In the genomic region with DNA sequence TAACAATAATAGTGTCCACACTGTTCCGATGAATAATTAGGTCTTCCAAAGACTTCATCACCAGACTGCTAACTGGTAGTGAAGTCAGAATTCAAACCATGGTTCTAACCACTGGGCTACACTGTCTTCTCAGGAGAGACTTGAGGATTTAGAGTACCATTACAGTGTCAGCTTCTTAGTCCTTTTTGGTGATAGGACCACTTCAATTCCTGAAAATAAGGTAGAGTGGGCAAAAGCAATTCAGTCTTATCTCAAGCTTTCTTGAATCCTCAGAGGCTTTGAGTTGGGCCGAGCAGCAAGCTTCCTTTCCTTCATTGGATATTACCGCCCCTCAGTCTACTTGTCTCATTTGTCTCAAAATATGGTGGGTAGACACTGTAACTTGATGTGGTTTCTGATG, we compare ENCODE assay signal across 21 cellular contexts.
A peak's percentile ranks its signal among the peaks of the same experiment; 100 is the strongest.
DNase-seq lines count a peak whose midpoint lies in the region; ATAC-seq and TF ChIP-seq lines count a peak whose summit lies in the region.
"Had no signal": no experiment of that assay in that cellular context is flagged by ENCODE, and none has a peak within 500 bp of the region (broad histone marks: within the 10 kb centered on the region; RNA-seq: fewer than 3 reads in every experiment).

No MANE protein-coding gene starts in this region.

- H3K9ac ChIP-seq in IMR-90 (ENCODE audit: low read depth, low read length), result no peak overlapping the region

- H3K4me1 ChIP-seq in IMR-90 (ENCODE audit: control insufficient read depth, insufficient read depth, low read length), result peaks cover 13% of the 10 kb centered on the region
- H3K4me1 ChIP-seq in esophagus squamous epithelium, result peaks cover 6 to 83% (median 25%) of the 10 kb centered on the region in 3 donors
- H3K4me1 ChIP-seq in OCI-LY7 (ENCODE audit: insufficient read depth, low read length, poor library complexity, severe bottlenecking), result peaks cover 33% of the 10 kb centered on the region
- H3K4me1 ChIP-seq: breast epithelium had no signal

- H3K4me3 ChIP-seq in IMR-90 (ENCODE audit: insufficient read depth, low read depth, low read length) (no peak overlapping the region), esophagus squamous epithelium (no peak overlapping the region), OCI-LY7 (ENCODE audit: low read depth, low read length, poor library complexity, severe bottlenecking) (no peak overlapping the region)
- H3K4me3 ChIP-seq: breast epithelium, GM23338, transverse colon had no signal

- DNase-seq in activated T-cell treated with anti-CD3 and anti-CD28 coated beads, Interleukin-2, amount 50 U/mL, for 72 hours, result no peak
- no peak for DNase-seq in activated T-cell treated with anti-CD3 and anti-CD28 coated beads, Interleukin-2, amount 50 U/mL, for 24 hours
- DNase-seq in IMR-90, result no peak
- DNase-seq in esophagus squamous epithelium (lab: John Stamatoyannopoulos, UW), result no peak
- DNase-seq in stimulated activated naive CD8-positive, alpha-beta T cell treated with anti-CD3 and anti-CD28 coated beads, Interleukin-15, amount 100 ng/mL, for 72 hours, result no peak
- DNase-seq in posterior cingulate gyrus, result no peak
- no peak for DNase-seq in OCI-LY7 (ENCODE audit: low spot score)
- DNase-seq: activated effector memory CD4-positive, alpha-beta T cell treated with Interleukin-2 at 50 U/mL for 16 hours; DND-41; HFFc6; NCI-H774; stimulated activated CD4-positive, alpha-beta T cell treated with anti-CD3 and anti-CD28 coated beads, Interleukin-4, amount 100 ng/mL, for 1 hour; stimulated activated naive CD4-positive, alpha-beta T cell; T1000; transverse colon had no signal

- POLR2A ChIA-PET in IMR-90 (lab: Charles Lee; ENCODE audit: unreplicated experiment), result no interaction called here
- POLR2A ChIA-PET in OCI-LY7 (lab: Charles Lee), result interaction anchor here (3.8 to 6.7 kb wide), 2 partner anchors 8 to 13 kb away, joined by 23 to 49 read pairs; no protein-coding TSS in a partner anchor

- dilution Hi-C loops in IMR-90 (cut with HindIII; ENCODE audit: low sequenced_read_pairs, unreplicated experiment), result no loop called here

- no peak overlapping the region for H2BK120ac ChIP-seq in IMR-90 (ENCODE audit: low read depth, low read length)

- peaks cover 9% of the 10 kb centered on the region for H3K9me1 ChIP-seq in IMR-90 (ENCODE audit: insufficient read depth, low read length)

- TF ChIP-seq POLR2A in IMR-90 (IDR thresholded peaks at IDR 0.05; ENCODE audit: low read depth, low read length), result no peak
- TF ChIP-seq POLR2A in esophagus squamous epithelium (IDR thresholded peaks at IDR 0.05), result no peak

- H3K36me3 ChIP-seq in IMR-90 (ENCODE audit: control insufficient read depth, insufficient read depth, low read length) (no peaks in the 10 kb centered on the region), esophagus squamous epithelium (peaks cover 0 to 77% (median 0%) of the 10 kb centered on the region in 3 donors), OCI-LY7 (ENCODE audit: insufficient read depth, low read length) (no peaks in the 10 kb centered on the region)
- H3K36me3 ChIP-seq: breast epithelium, transverse colon had no signal

- CTCF ChIA-PET in IMR-90 (lab: Yijun Ruan, JAX), result no interaction called here
- CTCF ChIA-PET in OCI-LY7 (lab: Charles Lee; ENCODE audit: unreplicated experiment), result no interaction called here

- no peak overlapping the region for H4K8ac ChIP-seq in IMR-90 (ENCODE audit: low read depth in 2 of 2, low read length in 2 of 2)

- no peak overlapping the region for H4K5ac ChIP-seq in IMR-90 (ENCODE audit: low read depth, low read length)

- H3K9me2 ChIP-seq in OCI-LY7 (ENCODE audit: insufficient read depth, low read length), result no peaks in the 10 kb centered on the region

- H4K91ac ChIP-seq in IMR-90 (ENCODE audit: insufficient read depth, low read depth, low read length), result no peak overlapping the region

- H3K4me3 Mint-ChIP-seq in activated T-cell treated with anti-CD3 and anti-CD28 coated beads, Interleukin-2, amount 50 U/mL, for 72 hours, result no peak overlapping the region
- no peak overlapping the region for H3K4me3 Mint-ChIP-seq in activated T-cell treated with anti-CD3 and anti-CD28 coated beads, Interleukin-2, amount 50 U/mL, for 24 hours
- no peak overlapping the region for H3K4me3 Mint-ChIP-seq in stimulated activated naive CD8-positive, alpha-beta T cell treated with anti-CD3 and anti-CD28 coated beads, Interleukin-15, amount 100 ng/mL, for 72 hours
- H3K4me3 Mint-ChIP-seq: B cell; dendritic cell treated with granulocyte-macrophage colony-stimulating factor and Interleukin-4, amounts not matched to agents 40 ng/mL and 50 ng/mL, for 4 days; GM23338; HFFc6 had no signal

- H3K36me3 Mint-ChIP-seq in activated T-cell treated with anti-CD3 and anti-CD28 coated beads, Interleukin-2, amount 50 U/mL, for 72 hours (ENCODE audit: insufficient read depth in 2 of 2), result peaks cover 4 to 42% of the 10 kb centered on the region in 2 donors
- H3K36me3 Mint-ChIP-seq in activated T-cell treated with anti-CD3 and anti-CD28 coated beads, Interleukin-2, amount 50 U/mL, for 24 hours (ENCODE audit: low read depth), result peaks cover 41% of the 10 kb centered on the region

- intact Hi-C loops in IMR-90 (cut with micrococcal nuclease) (no loop called here), esophagus squamous epithelium (cut with DNase I) (no loop called here), posterior cingulate gyrus (cut with DNase I) (no loop called here), OCI-LY7 (cut with micrococcal nuclease; ENCODE audit: unreplicated experiment) (no loop called here)

- in situ Hi-C loops in IMR-90 (cut with MboI; ENCODE audit: low sequenced_read_pairs), result no loop called here

- H3K27me3 ChIP-seq in IMR-90 (ENCODE audit: control insufficient read depth, insufficient read depth, low read length) (no peaks in the 10 kb centered on the region), esophagus squamous epithelium (no peaks in the 10 kb centered on the region)
- H3K27me3 ChIP-seq: breast epithelium, transverse colon had no signal

- peaks cover 5 to 8% of the 10 kb centered on the region in 2 experiments; a peak in 2 of 4 replicates for H3K79me1 ChIP-seq in IMR-90 (ENCODE audit: low read depth in 1 of 2, low read length in 2 of 2)

- ATAC-seq in activated T-cell treated with anti-CD3 and anti-CD28 coated beads, Interleukin-2, amount 50 U/mL, for 72 hours (replicated peaks in 1 of 2), result no peak
- ATAC-seq in IMR-90 (ENCODE audit: low read depth), result no peak
- no peak for ATAC-seq in stimulated activated naive CD8-positive, alpha-beta T cell treated with anti-CD3 and anti-CD28 coated beads, Interleukin-15, amount 100 ng/mL, for 72 hours
- ATAC-seq in HG03097 (IDR thresholded peaks at IDR 0.05; ENCODE audit: low FRiP score, unreplicated experiment), result no peak
- ATAC-seq: GM23338 had no signal

- no peaks in the 10 kb centered on the region for H3K9me3 Mint-ChIP-seq in activated T-cell treated with anti-CD3 and anti-CD28 coated beads, Interleukin-2, amount 50 U/mL, for 72 hours
- H3K9me3 Mint-ChIP-seq in activated T-cell treated with anti-CD3 and anti-CD28 coated beads, Interleukin-2, amount 50 U/mL, for 24 hours, result no peaks in the 10 kb centered on the region
- H3K9me3 Mint-ChIP-seq in stimulated activated naive CD8-positive, alpha-beta T cell treated with anti-CD3 and anti-CD28 coated beads, Interleukin-15, amount 100 ng/mL, for 72 hours, result no peaks in the 10 kb centered on the region
- H3K9me3 Mint-ChIP-seq: dendritic cell treated with granulocyte-macrophage colony-stimulating factor and Interleukin-4, amounts not matched to agents 40 ng/mL and 50 ng/mL, for 4 days; GM23338; HFFc6 had no signal

- H3K79me2 ChIP-seq in OCI-LY7 (ENCODE audit: insufficient read depth, low read depth, low read length), result no peaks in the 10 kb centered on the region

- H2AFZ ChIP-seq in IMR-90 (replicated peaks; ENCODE audit: low read length, poor library complexity), result no peak overlapping the region
- no peak overlapping the region for H2AFZ ChIP-seq in OCI-LY7 (ENCODE audit: low read length)
- H2AFZ ChIP-seq: GM23338 had no signal

- no peaks in the 10 kb centered on the region for H4K20me1 ChIP-seq in IMR-90 (ENCODE audit: insufficient read depth, low read length)
- no peaks in the 10 kb centered on the region for H4K20me1 ChIP-seq in OCI-LY7 (ENCODE audit: insufficient read depth, low read length)

- H3K27me3 Mint-ChIP-seq in activated T-cell treated with anti-CD3 and anti-CD28 coated beads, Interleukin-2, amount 50 U/mL, for 72 hours (ENCODE audit: low read depth), result no peaks in the 10 kb centered on the region
- no peaks in the 10 kb centered on the region for H3K27me3 Mint-ChIP-seq in activated T-cell treated with anti-CD3 and anti-CD28 coated beads, Interleukin-2, amount 50 U/mL, for 24 hours
- H3K27me3 Mint-ChIP-seq in stimulated activated naive CD8-positive, alpha-beta T cell treated with anti-CD3 and anti-CD28 coated beads, Interleukin-15, amount 100 ng/mL, for 72 hours, result no peaks in the 10 kb centered on the region
- H3K27me3 Mint-ChIP-seq: B cell; dendritic cell treated with granulocyte-macrophage colony-stimulating factor and Interleukin-4, amounts not matched to agents 40 ng/mL and 50 ng/mL, for 4 days had no signal

- no peak overlapping the region for H2AK9ac ChIP-seq in IMR-90 (replicated peaks; ENCODE audit: low read depth, low read length, poor library complexity)

- peaks cover 54% of the 10 kb centered on the region for H3K4me1 Mint-ChIP-seq in activated T-cell treated with anti-CD3 and anti-CD28 coated beads, Interleukin-2, amount 50 U/mL, for 72 hours (ENCODE audit: low read depth)
- H3K4me1 Mint-ChIP-seq in activated T-cell treated with anti-CD3 and anti-CD28 coated beads, Interleukin-2, amount 50 U/mL, for 24 hours (ENCODE audit: low read depth), result peaks cover 62% of the 10 kb centered on the region
- peaks cover 58% of the 10 kb centered on the region for H3K4me1 Mint-ChIP-seq in stimulated activated naive CD8-positive, alpha-beta T cell treated with anti-CD3 and anti-CD28 coated beads, Interleukin-15, amount 100 ng/mL, for 72 hours

- no peak overlapping the region for H3K18ac ChIP-seq in IMR-90 (ENCODE audit: low read depth, low read length)

- H3K27ac ChIP-seq in IMR-90 (ENCODE audit: insufficient read depth, low read length) (no peak overlapping the region), esophagus squamous epithelium (peak overlapping the region in 3 of 4 donors; percentile 33 to 63 (median 61)), OCI-LY7 (ENCODE audit: low read depth, low read length, poor library complexity, severe bottlenecking) (no peak overlapping the region)

- no peak overlapping the region for H3K56ac ChIP-seq in IMR-90 (ENCODE audit: extremely low read depth, insufficient read depth, low read length)

- peak overlapping the region; percentile 46 for H3K27ac Mint-ChIP-seq in activated T-cell treated with anti-CD3 and anti-CD28 coated beads, Interleukin-2, amount 50 U/mL, for 72 hours
- H3K27ac Mint-ChIP-seq in activated T-cell treated with anti-CD3 and anti-CD28 coated beads, Interleukin-2, amount 50 U/mL, for 24 hours, result no peak overlapping the region
- H3K27ac Mint-ChIP-seq in stimulated activated naive CD8-positive, alpha-beta T cell treated with anti-CD3 and anti-CD28 coated beads, Interleukin-15, amount 100 ng/mL, for 72 hours, result peak overlapping the region; percentile 67 to 75
- H3K27ac Mint-ChIP-seq: B cell; dendritic cell treated with granulocyte-macrophage colony-stimulating factor and Interleukin-4, amounts not matched to agents 40 ng/mL and 50 ng/mL, for 4 days; GM23338; HFFc6 had no signal

- no peak overlapping the region for H2AK5ac ChIP-seq in IMR-90 (ENCODE audit: low read depth, low read length)

- H2BK15ac ChIP-seq in IMR-90 (ENCODE audit: low read depth, low read length), result 0 out of 3 replicates have a peak overlapping the region, but pooled peaks have one; percentile 6

- H3K23ac ChIP-seq in IMR-90 (ENCODE audit: low read depth, low read length), result no peak overlapping the region

- H3K4me2 ChIP-seq in IMR-90 (ENCODE audit: low read depth, low read length) (no peak overlapping the region), OCI-LY7 (ENCODE audit: low read length) (no peak overlapping the region)
- H3K4me2 ChIP-seq: GM23338 had no signal

- TF ChIP-seq CTCF in IMR-90 (conservative IDR thresholded peaks at IDR 0.05; ENCODE audit: low read depth, low read length) (no peak), esophagus squamous epithelium (IDR thresholded peaks at IDR 0.05) (no peak), OCI-LY7 (conservative IDR thresholded peaks at IDR 0.05; ENCODE audit: low read length) (no peak)

- no peak for TF ChIP-seq RAD21 in IMR-90 (IDR thresholded peaks at IDR 0.05; ENCODE audit: low read length)

- H3K9me3 ChIP-seq in IMR-90 (ENCODE audit: control insufficient read depth, insufficient read depth, low read length) (no peaks in the 10 kb centered on the region), esophagus squamous epithelium (no peaks in the 10 kb centered on the region), OCI-LY7 (ENCODE audit: low read length) (no peaks in the 10 kb centered on the region)
- H3K9me3 ChIP-seq: breast epithelium, Caco-2, transverse colon had no signal

- H2BK5ac ChIP-seq in IMR-90 (ENCODE audit: low read depth, low read length, poor library complexity, severe bottlenecking), result no peak overlapping the region

- H3K14ac ChIP-seq in IMR-90 (replicated peaks; ENCODE audit: low read depth, low read length), result no peak overlapping the region

- no CpG with 5 or more reads among the region's 3 CpGs for WGBS in IMR-90 (ENCODE audit: extremely low coverage in 2 of 2, insufficient read length in 1 of 2), 2 experiments
- WGBS in esophagus squamous epithelium, 2 donors, result 74 to 88% methylated on average over 3 of the region's 3 CpGs

- H2BK20ac ChIP-seq in IMR-90 (ENCODE audit: low read depth, low read length), result no peak overlapping the region

- BruUV-seq in IMR-90 (replicated peaks; lab: Mats Ljungman, UMichigan) (no TSS peak), OCI-LY7 (replicated peaks; lab: Mats Ljungman, UMichigan) (no TSS peak)

- no peak overlapping the region for H3K4ac ChIP-seq in IMR-90 (ENCODE audit: low read depth, low read length)

Comparison
In these comparisons a context has a peak if more than half of its experiments do, and no peak if none do; other contexts are left out.
1. H3K27ac ChIP-seq: peak in esophagus squamous epithelium (3 of 4); none in IMR-90 (single experiment) and OCI-LY7 (single experiment).